ENCODE assay signal across 8 cellular contexts in genomic region chr13:112690242-112690943, GRCh38. TPM values are rescaled to one million over a fixed set of nuclear protein-coding genes. Genes with fewer than 3 reads are reported as not detected.
DNase-seq lines count a peak whose midpoint lies in the region; ATAC-seq and TF ChIP-seq lines count a peak whose summit lies in the region.

No MANE protein-coding gene starts in this region.

- in situ Hi-C loops in GM23248 (cut with MboI) (no loop called here), KBM-7 (cut with MboI; ENCODE audit: low pct_unique_long_range_greater_than_20kb, low sequenced_read_pairs) (no loop called here)

- peak overlapping the region; percentile 83 for H3K9ac ChIP-seq in GM23248

- TF ChIP-seq CTCF in fibroblast of the aortic adventitia (IDR thresholded peaks at IDR 0.05; ENCODE audit: insufficient read depth, low read length), result no peak

- H3K79me2 ChIP-seq in GM23248 (ENCODE audit: insufficient read depth), result peaks cover 19% of the 10 kb centered on the region

- H3K27me3 ChIP-seq in GM23248 (replicated peaks; ENCODE audit: insufficient read depth), result no peaks in the 10 kb centered on the region
- peaks cover 13% of the 10 kb centered on the region for H3K27me3 ChIP-seq in neuron (ENCODE audit: insufficient read depth, low read length)

- H3K27ac ChIP-seq in GM23248, result 0 out of 2 replicates have a peak overlapping the region, but pooled peaks have one; percentile 0

- peak; percentile 66 for DNase-seq in NCI-H2227 (lab: John Stamatoyannopoulos, UW; ENCODE audit: unreplicated experiment)
- DNase-seq in NCI-H2227 treated with DMSO at 0.1 percent for 48 hours (lab: John Stamatoyannopoulos, UW), result no peak
- peak; percentile 74 for DNase-seq in GM23248
- peak; percentile 34 for DNase-seq in KBM-7
- no peak for DNase-seq in activated T-cell treated with anti-CD3 and anti-CD28 coated beads, Interleukin-2, amount 50 U/mL, for 4 hours
- DNase-seq in fibroblast of the aortic adventitia (ENCODE audit: low read depth), result peak; percentile 35
- DNase-seq in NCI-H1694 treated with DMSO at 0.1 percent for 48 hours (lab: John Stamatoyannopoulos, UW), result no peak

- H3K36me3 ChIP-seq in GM23248 (ENCODE audit: low read depth), result no peaks in the 10 kb centered on the region
- no peaks in the 10 kb centered on the region for H3K36me3 ChIP-seq in neuron (ENCODE audit: insufficient read depth, low read length)

- H3K4me3 ChIP-seq in GM23248 (peak overlapping the region; percentile 74), fibroblast of the aortic adventitia (ENCODE audit: low read depth, low read length) (peak overlapping the region; percentile 74), neuron (ENCODE audit: low read length) (peak overlapping the region; percentile 61)

- 0 to 2% methylated on average over 18 to 69 of the region's 85 CpGs for WGBS in GM23248 (ENCODE audit: low coverage in 1 of 2, low lambda C conversion rate in 2 of 2, missing lambda C conversion rate in 2 of 2), 2 experiments

- H2AFZ ChIP-seq in GM23248 (peak overlapping the region; percentile 85), neuron (ENCODE audit: low read depth, low read length) (peak overlapping the region; percentile 67)

- H3K9me3 ChIP-seq in GM23248 (ENCODE audit: low read depth) (no peaks in the 10 kb centered on the region), neuron (ENCODE audit: low read length) (no peaks in the 10 kb centered on the region)

- no peaks in the 10 kb centered on the region for H3K9me2 ChIP-seq in GM23248 (ENCODE audit: insufficient read depth)

- H3K36me3 Mint-ChIP-seq in activated T-cell treated with anti-CD3 and anti-CD28 coated beads, Interleukin-2, amount 50 U/mL, for 4 hours (ENCODE audit: insufficient read depth), result no peaks in the 10 kb centered on the region

- H3K4me1 Mint-ChIP-seq in activated T-cell treated with anti-CD3 and anti-CD28 coated beads, Interleukin-2, amount 50 U/mL, for 4 hours (ENCODE audit: low read depth), result peaks cover 45% of the 10 kb centered on the region

- H3K9me3 Mint-ChIP-seq in activated T-cell treated with anti-CD3 and anti-CD28 coated beads, Interleukin-2, amount 50 U/mL, for 4 hours, result no peaks in the 10 kb centered on the region

- H3F3A ChIP-seq in GM23248 (ENCODE audit: insufficient read depth), result peaks cover 8% of the 10 kb centered on the region; the same call in 1 of the 2 replicates

- ATAC-seq in activated T-cell treated with anti-CD3 and anti-CD28 coated beads, Interleukin-2, amount 50 U/mL, for 4 hours, result peak; percentile 9 to 20

- H4K20me1 ChIP-seq in GM23248 (ENCODE audit: insufficient read depth), result no peaks in the 10 kb centered on the region

- no peaks in the 10 kb centered on the region for H3K27me3 Mint-ChIP-seq in activated T-cell treated with anti-CD3 and anti-CD28 coated beads, Interleukin-2, amount 50 U/mL, for 4 hours (ENCODE audit: low read depth)

- H3K4me3 Mint-ChIP-seq in activated T-cell treated with anti-CD3 and anti-CD28 coated beads, Interleukin-2, amount 50 U/mL, for 4 hours, result peak overlapping the region; percentile 86

- H3K4me1 ChIP-seq in GM23248 (ENCODE audit: insufficient read depth), result peaks cover 14% of the 10 kb centered on the region
- H3K4me1 ChIP-seq in neuron (ENCODE audit: insufficient read depth, low read length), result peaks cover 12% of the 10 kb centered on the region

- H3K4me2 ChIP-seq in GM23248 (ENCODE audit: unreplicated experiment), result peak overlapping the region; percentile 81

RNA-seq across cellular contexts. Expression of gene ATP11A, which starts 0.6 kb away (rescaled TPM):
- 3.2 and 4.9 TPM in 2 replicates for total RNA-seq in GM23248 (2014; rRNA removed; shearing (Covaris generic))
- polyA plus RNA-seq in GM23248 (2016; fragmentation: Nextera tagmentation; extraction: Ambion mirVana), result 4.4 and 5.0 TPM in 2 replicates
- total RNA-seq in activated T-cell treated with anti-CD3 and anti-CD28 coated beads, Interleukin-2, amount 50 U/mL, for 4 hours, result 10 to 100 TPM; 34.7 to 40.8 (median 35.6) TPM
- 8.9 and 14.0 TPM in 2 replicates for total RNA-seq in fibroblast of the aortic adventitia (ENCODE audit: low replicate concordance)

Comparison
In these comparisons a context has a peak if more than half of its experiments do, and no peak if none do; other contexts are left out.
1. DNase-seq: peak in NCI-H2227 (single experiment), GM23248 (single experiment), KBM-7 (single experiment) and fibroblast of the aortic adventitia (single experiment); none in NCI-H2227 treated with DMSO at 0.1 percent for 48 hours (single experiment), activated T-cell treated with anti-CD3 and anti-CD28 coated beads, Interleukin-2, amount 50 U/mL, for 4 hours (single experiment) and NCI-H1694 treated with DMSO at 0.1 percent for 48 hours (single experiment).
2. Peak in every context shown above with its lines, with median percentiles within 50 percentile points of each other: H3K4me3 ChIP-seq.